In genomic region chr9:33818832-33819500, GRCh38 we compare ENCODE assay signal across 8 cellular contexts. TPM values are rescaled to one million over a fixed set of nuclear protein-coding genes. Genes with fewer than 3 reads are reported as not detected.
DNase-seq lines count a peak whose midpoint lies in the region; ATAC-seq and TF ChIP-seq lines count a peak whose summit lies in the region.

No MANE protein-coding gene starts in this region.

- no peaks in the 10 kb centered on the region for H3K36me3 ChIP-seq in muscle layer of duodenum (ENCODE audit: control insufficient read depth in 1 of 2, insufficient read depth in 2 of 2, low read length in 2 of 2)

- ATAC-seq in GM21526 (IDR thresholded peaks at IDR 0.05; ENCODE audit: low FRiP score, unreplicated experiment) (no peak), esophagus mucosa (no peak), GM21423 (IDR thresholded peaks at IDR 0.05; ENCODE audit: unreplicated experiment) (no peak)

- H3K4me1 ChIP-seq in muscle layer of duodenum (ENCODE audit: control insufficient read depth in 1 of 2, insufficient read depth in 2 of 2, low read length in 2 of 2): peaks cover 12 to 43% of the 10 kb centered on the region in 2 donors

- TF ChIP-seq CTCF in choroid plexus epithelial cell (conservative IDR thresholded peaks at IDR 0.05; ENCODE audit: low read depth, low read length): no peak

- peak overlapping the region; percentile 84 for H3K27ac ChIP-seq in muscle layer of duodenum (ENCODE audit: low read length)

- peak overlapping the region; percentile 90 for H3K4me3 ChIP-seq in Jurkat, Clone E6-1 (ENCODE audit: low read length)
- peak overlapping the region; percentile 75 for H3K4me3 ChIP-seq in choroid plexus epithelial cell (ENCODE audit: low read depth, low read length)
- H3K4me3 ChIP-seq in muscle layer of duodenum (ENCODE audit: low read depth in 1 of 2, low read length in 2 of 2): peak overlapping the region; percentile 68 to 85

- no peaks in the 10 kb centered on the region for H3K9me3 ChIP-seq in muscle layer of duodenum (ENCODE audit: control insufficient read depth in 1 of 2, low read length in 2 of 2)

- DNase-seq in AG08396 (ENCODE audit: low spot score) (peak; percentile 47), choroid plexus epithelial cell (ENCODE audit: low read depth) (peak; percentile 33), GM19240 (ENCODE audit: insufficient read length, low spot score) (no peak)
- DNase-seq in Jurkat, Clone E6-1 (ENCODE audit: low read depth, low spot score): no peak

- H3K27me3 ChIP-seq in muscle layer of duodenum (ENCODE audit: low read depth, low read length): no peaks in the 10 kb centered on the region

RNA-seq across cellular contexts. Expression of gene UBE2R2, which starts 2.0 kb away (rescaled TPM):
- polyA plus RNA-seq in Jurkat, Clone E6-1 (2012; ENCODE audit: insufficient read depth, insufficient read length): 53.7 TPM
- total RNA-seq in esophagus mucosa: 25.5 TPM

RNA-seq across cellular contexts. Expression of gene PRSS3, which starts 23.6 kb away (rescaled TPM):
- polyA plus RNA-seq in Jurkat, Clone E6-1 (2012; ENCODE audit: insufficient read depth, insufficient read length): not detected
- total RNA-seq in esophagus mucosa: 107 TPM

Comparison
In these comparisons a context has a peak if more than half of its experiments do, and no peak if none do; other contexts are left out.
1. DNase-seq: peak in AG08396 (single experiment) and choroid plexus epithelial cell (single experiment); none in Jurkat, Clone E6-1 (single experiment) and GM19240 (single experiment).
2. Peak in every context shown above with its lines, with median percentiles within 50 percentile points of each other: H3K4me3 ChIP-seq.